ENCODE assay signal across 19 cellular contexts in the genomic region with DNA sequence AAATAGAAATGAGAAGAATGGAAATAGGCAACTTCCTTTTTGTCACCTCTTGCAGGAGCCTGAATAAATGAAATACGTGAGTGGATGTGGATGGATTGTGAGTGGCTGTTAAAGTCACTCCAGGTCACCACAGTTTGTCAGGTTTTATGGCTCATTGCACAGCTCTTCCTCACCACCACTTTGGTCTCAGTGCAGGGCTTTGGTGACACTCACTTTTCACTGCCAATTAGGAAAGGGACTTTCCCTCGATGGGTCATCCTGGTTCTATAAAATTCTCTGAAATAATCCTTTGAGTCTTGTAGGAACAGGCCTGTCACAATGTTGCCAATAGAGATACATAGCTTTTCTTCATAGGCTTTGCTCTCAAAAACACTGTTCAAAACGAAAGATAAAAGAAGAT.
DNase-seq lines count a peak whose midpoint lies in the region; ATAC-seq and TF ChIP-seq lines count a peak whose summit lies in the region.
"Had no signal": no experiment of that assay in that cellular context is flagged by ENCODE, and none has a peak within 500 bp of the region (broad histone marks: within the 10 kb centered on the region; RNA-seq: fewer than 3 reads in every experiment).

No MANE protein-coding gene starts in this region.

- H3K27me3 Mint-ChIP-seq in endothelial cell (ENCODE audit: unreplicated experiment), result no peaks in the 10 kb centered on the region
- H3K27me3 Mint-ChIP-seq: CD8-positive, alpha-beta memory T cell had no signal

- no peaks in the 10 kb centered on the region for H4K20me1 ChIP-seq in BLaER1 treated with 17β-estradiol and CSF1 and Interleukin-3, amounts not matched to agents 10 nM and 100 nM
- H4K20me1 ChIP-seq in osteoblast (ENCODE audit: insufficient read depth, low read length), result no peaks in the 10 kb centered on the region

- H3K4me2 ChIP-seq in BLaER1 treated with 17β-estradiol and CSF1 and Interleukin-3, amounts not matched to agents 10 nM and 100 nM, result peak overlapping the region in 9 of 11 experiments; percentile 6 to 54 (median 11); a peak in 10 of 22 replicates
- H3K4me2 ChIP-seq in osteoblast (ENCODE audit: insufficient read depth, low read length), result no peak overlapping the region
- H3K4me2 ChIP-seq: GM23338 had no signal

- H3K27ac Mint-ChIP-seq in endothelial cell (ENCODE audit: unreplicated experiment), result no peak overlapping the region
- H3K27ac Mint-ChIP-seq: CD8-positive, alpha-beta memory T cell; GM23338 had no signal

- no peak overlapping the region for H3K4me3 ChIP-seq in BLaER1 treated with 17β-estradiol and CSF1 and Interleukin-3, amounts not matched to agents 10 nM and 100 nM
- H3K4me3 ChIP-seq in epithelial cell of esophagus (ENCODE audit: low read length) (no peak overlapping the region), osteoblast (ENCODE audit: insufficient read depth, low read length) (no peak overlapping the region)
- H3K4me3 ChIP-seq: GM23338, Peyer's patch had no signal

- no peaks in the 10 kb centered on the region for H3K36me3 ChIP-seq in BLaER1 treated with 17β-estradiol and CSF1 and Interleukin-3, amounts not matched to agents 10 nM and 100 nM
- no peaks in the 10 kb centered on the region for H3K36me3 ChIP-seq in osteoblast (ENCODE audit: insufficient read depth, low read length)
- H3K36me3 ChIP-seq: Peyer's patch had no signal

- H3K4me1 Mint-ChIP-seq in endothelial cell (ENCODE audit: unreplicated experiment), result no peaks in the 10 kb centered on the region
- H3K4me1 Mint-ChIP-seq: CD8-positive, alpha-beta memory T cell; GM23338 had no signal

- no peak for ATAC-seq in HG03196 (IDR thresholded peaks at IDR 0.05; ENCODE audit: unreplicated experiment)
- ATAC-seq: GM23338, Right ventricle myocardium inferior had no signal

- H3K4me1 ChIP-seq in BLaER1 treated with 17β-estradiol and CSF1 and Interleukin-3, amounts not matched to agents 10 nM and 100 nM, result peaks cover 0 to 15% (median 10%) of the 10 kb centered on the region in 10 experiments; a peak in 14 of 20 replicates
- peaks cover 12% of the 10 kb centered on the region for H3K4me1 ChIP-seq in osteoblast (ENCODE audit: insufficient read depth, low read length)
- H3K4me1 ChIP-seq: Peyer's patch had no signal

- H3K79me2 ChIP-seq in osteoblast (ENCODE audit: insufficient read depth, low read length), result no peaks in the 10 kb centered on the region

- H3K9me3 ChIP-seq in BLaER1 treated with 17β-estradiol and CSF1 and Interleukin-3, amounts not matched to agents 10 nM and 100 nM (replicated peaks in 1 of 11), result no peaks in the 10 kb centered on the region
- no peaks in the 10 kb centered on the region for H3K9me3 ChIP-seq in osteoblast (ENCODE audit: low read depth, low read length)
- H3K9me3 ChIP-seq: Peyer's patch had no signal

- H3K9ac ChIP-seq in BLaER1 treated with 17β-estradiol and CSF1 and Interleukin-3, amounts not matched to agents 10 nM and 100 nM, result no peak overlapping the region

- no peak overlapping the region for H3K4me3 Mint-ChIP-seq in endothelial cell (ENCODE audit: unreplicated experiment)
- H3K4me3 Mint-ChIP-seq: CD8-positive, alpha-beta memory T cell; GM23338 had no signal

- H2AFZ ChIP-seq in osteoblast (ENCODE audit: low read length), result peak overlapping the region; percentile 10
- H2AFZ ChIP-seq: GM23338 had no signal

- H3K27ac ChIP-seq in BLaER1 treated with 17β-estradiol and CSF1 and Interleukin-3, amounts not matched to agents 10 nM and 100 nM, result no peak overlapping the region
- H3K27ac ChIP-seq in osteoblast (ENCODE audit: low read depth, low read length), result no peak overlapping the region
- H3K27ac ChIP-seq: Peyer's patch had no signal

- no peaks in the 10 kb centered on the region for H3K27me3 ChIP-seq in BLaER1 treated with 17β-estradiol and CSF1 and Interleukin-3, amounts not matched to agents 10 nM and 100 nM
- H3K27me3 ChIP-seq in osteoblast (ENCODE audit: insufficient read depth, low read length), result no peaks in the 10 kb centered on the region
- H3K27me3 ChIP-seq: Peyer's patch had no signal

- no peaks in the 10 kb centered on the region for H3K36me3 Mint-ChIP-seq in endothelial cell (ENCODE audit: low read depth, unreplicated experiment)
- H3K36me3 Mint-ChIP-seq: CD8-positive, alpha-beta memory T cell had no signal

- no peaks in the 10 kb centered on the region for H3K9me3 Mint-ChIP-seq in endothelial cell (ENCODE audit: unreplicated experiment)
- H3K9me3 Mint-ChIP-seq: GM23338 had no signal

- DNase-seq in M059J (ENCODE audit: low read depth) (peak; percentile 69), epithelial cell of esophagus (ENCODE audit: low read depth) (peak; percentile 33), osteoblast (ENCODE audit: insufficient read length, low spot score, missing footprints) (no peak), endothelial cell (ENCODE audit: low spot score) (no peak), cerebellar nuclear complex (lab: John Stamatoyannopoulos, UW) (no peak), NCI-H510A treated with DMSO at 0.1 percent for 48 hours (lab: John Stamatoyannopoulos, UW) (no peak)
- DNase-seq: C1 segment of cervical spinal cord; CD8-positive, alpha-beta memory T cell; GF-D8; KBM-7; NCI-H1105 treated with DMSO at 0.1 percent for 48 hours; NCI-H1694 treated with DMSO at 0.1 percent for 48 hours; NCI-H69; Peyer's patch; SW 1271 had no signal

- TF ChIP-seq CTCF in epithelial cell of esophagus (IDR thresholded peaks at IDR 0.05; ENCODE audit: insufficient read depth, low read depth, low read length, missing control alignments), result no peak
- TF ChIP-seq CTCF in osteoblast (IDR thresholded peaks at IDR 0.05; ENCODE audit: extremely low read depth, low read depth, low read length), result no peak
- TF ChIP-seq CTCF in endothelial cell (IDR thresholded peaks at IDR 0.05; ENCODE audit: unreplicated experiment), result no peak

Comparison
In these comparisons a context has a peak if more than half of its experiments do, and no peak if none do; other contexts are left out.
1. DNase-seq: peak in M059J (single experiment) and epithelial cell of esophagus (single experiment); none in osteoblast (single experiment), endothelial cell (single experiment), cerebellar nuclear complex (0 of 2) and NCI-H510A treated with DMSO at 0.1 percent for 48 hours (single experiment).